ENCODE assay signal across 1 cellular context in the genomic region with DNA sequence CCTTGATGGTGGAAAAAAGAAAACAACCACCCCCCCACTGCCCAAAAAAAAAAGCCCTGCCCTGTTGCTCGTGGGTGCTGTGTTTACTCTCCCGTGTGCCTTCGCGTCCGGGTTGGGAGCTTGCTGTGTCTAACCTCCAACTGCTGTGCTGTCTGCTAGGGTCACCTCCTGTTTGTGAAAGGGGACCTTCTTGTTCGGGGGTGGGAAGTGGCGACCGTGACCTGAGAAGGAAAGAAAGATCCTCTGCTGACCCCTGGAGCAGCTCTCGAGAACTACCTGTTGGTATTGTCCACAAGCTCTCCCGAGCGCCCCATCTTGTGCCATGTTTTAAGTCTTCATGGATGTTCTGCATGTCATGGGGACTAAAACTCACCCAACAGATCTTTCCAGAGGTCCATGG.
TF ChIP-seq lines count a peak whose summit lies in the region.

No MANE protein-coding gene starts in this region.

TF ChIP-seq in HepG2, 621 proteins besides CTCF, POLR2A, EP300 and RAD21 (continued from another document):
- 0 out of 2 replicates have a peak, but pooled peaks have one; percentile 16 for TF ChIP-seq PATZ1 (CRISPR knock-in tag; IDR thresholded peaks at IDR 0.05)
- peak; percentile 52 for TF ChIP-seq STAG1 (CRISPR knock-in tag; IDR thresholded peaks at IDR 0.05)
